ENCODE assay signal across 1 cellular context in the genomic region with DNA sequence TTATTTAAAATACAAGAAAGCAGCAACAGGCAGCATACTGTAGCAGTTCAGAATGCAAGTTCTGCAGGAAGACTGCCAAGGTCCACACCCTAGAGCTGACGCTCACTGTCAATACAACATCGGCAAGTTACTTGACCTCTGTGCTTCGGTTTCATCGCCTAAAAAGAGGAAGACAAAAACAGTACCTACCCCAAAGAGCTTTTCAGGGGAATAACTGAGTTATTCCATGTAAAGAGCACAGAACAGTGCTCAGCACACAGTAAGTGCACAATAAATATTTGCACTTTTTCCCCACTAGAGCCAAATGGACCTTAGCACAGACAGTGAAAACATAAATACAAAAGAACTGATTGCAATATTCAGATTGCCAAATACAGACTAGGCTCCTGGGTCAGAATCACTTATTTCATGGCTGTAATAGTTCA.
TF ChIP-seq lines count a peak whose summit lies in the region.

No MANE protein-coding gene starts in this region.

TF ChIP-seq in HepG2, 621 proteins besides CTCF, POLR2A, EP300 and RAD21 (continued from another document and continues in another):
- no peak for TF ChIP-seq ZBTB40 (IDR thresholded peaks at IDR 0.05)
- TF ChIP-seq ZBTB40 (CRISPR knock-in tag; IDR thresholded peaks at IDR 0.05), result no peak
- TF ChIP-seq XRCC5 (optimal IDR thresholded peaks at IDR 0.05; ENCODE audit: low read length), result no peak
- TF ChIP-seq ZNF24 (IDR thresholded peaks at IDR 0.05), result peak; percentile 66; the same call in 1 of the 2 replicates
- TF ChIP-seq HCFC1 (IDR thresholded peaks at IDR 0.05; ENCODE audit: low read depth, low read length), result no peak
- TF ChIP-seq, protein P1, sequence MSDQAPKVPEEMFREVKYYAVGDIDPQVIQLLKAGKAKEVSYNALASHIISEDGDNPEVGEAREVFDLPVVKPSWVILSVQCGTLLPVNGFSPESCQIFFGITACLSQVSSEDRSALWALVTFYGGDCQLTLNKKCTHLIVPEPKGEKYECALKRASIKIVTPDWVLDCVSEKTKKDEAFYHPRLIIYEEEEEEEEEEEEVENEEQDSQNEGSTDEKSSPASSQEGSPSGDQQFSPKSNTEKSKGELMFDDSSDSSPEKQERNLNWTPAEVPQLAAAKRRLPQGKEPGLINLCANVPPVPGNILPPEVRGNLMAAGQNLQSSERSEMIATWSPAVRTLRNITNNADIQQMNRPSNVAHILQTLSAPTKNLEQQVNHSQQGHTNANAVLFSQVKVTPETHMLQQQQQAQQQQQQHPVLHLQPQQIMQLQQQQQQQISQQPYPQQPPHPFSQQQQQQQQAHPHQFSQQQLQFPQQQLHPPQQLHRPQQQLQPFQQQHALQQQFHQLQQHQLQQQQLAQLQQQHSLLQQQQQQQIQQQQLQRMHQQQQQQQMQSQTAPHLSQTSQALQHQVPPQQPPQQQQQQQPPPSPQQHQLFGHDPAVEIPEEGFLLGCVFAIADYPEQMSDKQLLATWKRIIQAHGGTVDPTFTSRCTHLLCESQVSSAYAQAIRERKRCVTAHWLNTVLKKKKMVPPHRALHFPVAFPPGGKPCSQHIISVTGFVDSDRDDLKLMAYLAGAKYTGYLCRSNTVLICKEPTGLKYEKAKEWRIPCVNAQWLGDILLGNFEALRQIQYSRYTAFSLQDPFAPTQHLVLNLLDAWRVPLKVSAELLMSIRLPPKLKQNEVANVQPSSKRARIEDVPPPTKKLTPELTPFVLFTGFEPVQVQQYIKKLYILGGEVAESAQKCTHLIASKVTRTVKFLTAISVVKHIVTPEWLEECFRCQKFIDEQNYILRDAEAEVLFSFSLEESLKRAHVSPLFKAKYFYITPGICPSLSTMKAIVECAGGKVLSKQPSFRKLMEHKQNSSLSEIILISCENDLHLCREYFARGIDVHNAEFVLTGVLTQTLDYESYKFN (CRISPR knock-in tag; conservative IDR thresholded peaks at IDR 0.05), result peak; percentile 73
- TF ChIP-seq RERE (CRISPR knock-in tag; IDR thresholded peaks at IDR 0.05; ENCODE audit: low read depth), result no peak
- no peak for TF ChIP-seq ZNF672 (CRISPR knock-in tag; IDR thresholded peaks at IDR 0.05)
- no peak for TF ChIP-seq ZNF781 (CRISPR knock-in tag; IDR thresholded peaks at IDR 0.05; ENCODE audit: borderline replicate concordance, not compliant biosample characterization)
- no peak for TF ChIP-seq IRX3 (CRISPR knock-in tag; IDR thresholded peaks at IDR 0.05; ENCODE audit: borderline replicate concordance, low read depth)
- no peak for TF ChIP-seq CREB3 (CRISPR knock-in tag; IDR thresholded peaks at IDR 0.05)
- no peak for TF ChIP-seq ZNF512B (CRISPR knock-in tag; IDR thresholded peaks at IDR 0.05; ENCODE audit: borderline replicate concordance)
- TF ChIP-seq SAP130 (CRISPR knock-in tag; IDR thresholded peaks at IDR 0.05; ENCODE audit: low read depth), result no peak
- no peak for TF ChIP-seq ZSCAN12 (CRISPR knock-in tag; IDR thresholded peaks at IDR 0.05)
- no peak for TF ChIP-seq ZNF232 (CRISPR knock-in tag; IDR thresholded peaks at IDR 0.05; ENCODE audit: borderline replicate concordance)
- no peak for TF ChIP-seq ETS1 (CRISPR knock-in tag; IDR thresholded peaks at IDR 0.05)
- TF ChIP-seq SSRP1 (CRISPR knock-in tag; IDR thresholded peaks at IDR 0.05), result no peak
- no peak for TF ChIP-seq ZNF891 (CRISPR knock-in tag; IDR thresholded peaks at IDR 0.05)
- TF ChIP-seq, protein P2, sequence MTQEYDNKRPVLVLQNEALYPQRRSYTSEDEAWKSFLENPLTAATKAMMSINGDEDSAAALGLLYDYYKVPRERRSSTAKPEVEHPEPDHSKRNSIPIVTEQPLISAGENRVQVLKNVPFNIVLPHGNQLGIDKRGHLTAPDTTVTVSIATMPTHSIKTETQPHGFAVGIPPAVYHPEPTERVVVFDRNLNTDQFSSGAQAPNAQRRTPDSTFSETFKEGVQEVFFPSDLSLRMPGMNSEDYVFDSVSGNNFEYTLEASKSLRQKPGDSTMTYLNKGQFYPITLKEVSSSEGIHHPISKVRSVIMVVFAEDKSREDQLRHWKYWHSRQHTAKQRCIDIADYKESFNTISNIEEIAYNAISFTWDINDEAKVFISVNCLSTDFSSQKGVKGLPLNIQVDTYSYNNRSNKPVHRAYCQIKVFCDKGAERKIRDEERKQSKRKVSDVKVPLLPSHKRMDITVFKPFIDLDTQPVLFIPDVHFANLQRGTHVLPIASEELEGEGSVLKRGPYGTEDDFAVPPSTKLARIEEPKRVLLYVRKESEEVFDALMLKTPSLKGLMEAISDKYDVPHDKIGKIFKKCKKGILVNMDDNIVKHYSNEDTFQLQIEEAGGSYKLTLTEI (CRISPR knock-in tag; conservative IDR thresholded peaks at IDR 0.05), result no peak
